Comparison of ENCODE assay signal across 16 cellular contexts in the genomic region with DNA sequence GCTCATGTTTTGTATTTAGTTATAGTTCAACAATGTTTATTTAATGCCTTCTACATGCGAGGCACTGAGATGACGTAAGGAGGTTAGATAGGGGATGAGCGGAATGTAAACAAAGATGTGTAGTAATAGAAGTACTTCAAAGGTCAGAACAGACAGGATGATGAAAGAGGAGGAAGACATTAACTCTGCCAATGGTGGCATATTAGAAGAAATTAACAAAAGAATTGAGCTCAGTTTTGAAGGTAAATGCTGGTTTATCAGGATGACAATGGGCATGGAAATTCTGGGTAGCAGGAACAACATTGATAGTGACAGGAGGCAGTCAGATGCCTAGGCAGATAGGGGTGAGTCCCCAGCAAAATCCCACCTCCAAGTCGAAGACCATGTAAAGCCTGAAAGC.
A peak's percentile ranks its signal among the peaks of the same experiment; 100 is the strongest.
DNase-seq lines count a peak whose midpoint lies in the region; ATAC-seq, FAIRE-seq and TF ChIP-seq lines count a peak whose summit lies in the region.
"Had no signal": no experiment of that assay in that cellular context is flagged by ENCODE, and none has a peak within 500 bp of the region (broad histone marks: within the 10 kb centered on the region; RNA-seq: fewer than 3 reads in every experiment).

No MANE protein-coding gene starts in this region.

- H3K4me3 ChIP-seq in AG10803 (ENCODE audit: low read length) = no peak overlapping the region
- no peak overlapping the region for H3K4me3 ChIP-seq in foreskin fibroblast (ENCODE audit: low read depth in 1 of 2, low read length in 2 of 2)
- H3K4me3 ChIP-seq: pancreas had no signal

- no peak for ATAC-seq in Right ventricle myocardium superior (ENCODE audit: poor library complexity)
- no peak for ATAC-seq in left ventricle myocardium superior
- ATAC-seq: Panc1; pancreas; stimulated activated naive B cell treated with anti-CD40 and anti-IgM and Interleukin-4, amounts not matched to agents 10 μg/mL and 1 μg/mL and 100 μg/mL, for 72 hours had no signal

- no peak for FAIRE-seq in HTR-8/SVneo (lab: Jason Lieb, UNC)
- FAIRE-seq: pancreas, TTC549 had no signal

- intact Hi-C loops in Right ventricle myocardium superior (cut with DNase I) = no loop called here
- intact Hi-C loops in left ventricle myocardium superior (cut with micrococcal nuclease) = no loop called here

- TF ChIP-seq CTCF in AG10803 (conservative IDR thresholded peaks at IDR 0.05; ENCODE audit: low read length) = no peak
- no peak for TF ChIP-seq CTCF in foreskin fibroblast (IDR thresholded peaks at IDR 0.05; ENCODE audit: low read depth, low read length)

- DNase-seq in AG10803 (ENCODE audit: low read depth) (peak; percentile 77), HTR-8/SVneo (ENCODE audit: insufficient read length, low spot score) (peak; percentile 46), SHP77 (lab: John Stamatoyannopoulos, UW) (peak; percentile 55 to 71), foreskin fibroblast (peak; percentile 83 to 87), Right ventricle myocardium superior (no peak), NCI-H526 (lab: John Stamatoyannopoulos, UW) (no peak), NCI-H1436 (lab: John Stamatoyannopoulos, UW) (no peak), left ventricle myocardium superior (no peak)
- DNase-seq: activated CD8-positive, alpha-beta memory T cell treated with anti-CD3 and anti-CD28 coated beads, Interleukin-2, amount 50 U/mL, for 48 hours; hypothalamus; mesendoderm; NCI-H2081 treated with DMSO at 0.1 percent for 48 hours; pancreas; stimulated activated naive B cell treated with anti-CD40 and anti-IgM and Interleukin-4, amounts not matched to agents 10 μg/mL and 1 μg/mL and 100 μg/mL, for 72 hours had no signal

Comparison
In these comparisons a context has a peak if more than half of its experiments do, and no peak if none do; other contexts are left out.
1. DNase-seq: peak in AG10803 (single experiment), HTR-8/SVneo (single experiment), SHP77 (2 of 2) and foreskin fibroblast (2 of 2); none in Right ventricle myocardium superior (single experiment), NCI-H526 (0 of 2), NCI-H1436 (single experiment) and left ventricle myocardium superior (single experiment).